ENCODE assay signal across 19 cellular contexts in genomic region chr11:75148436-75148983, GRCh38. TPM values are rescaled to one million over a fixed set of nuclear protein-coding genes. Genes with fewer than 3 reads are reported as not detected.
DNase-seq lines count a peak whose midpoint lies in the region; ATAC-seq lines count a peak whose summit lies in the region.
"Had no signal": no experiment of that assay in that cellular context is flagged by ENCODE, and none has a peak within 500 bp of the region (broad histone marks: within the 10 kb centered on the region; RNA-seq: fewer than 3 reads in every experiment).

No MANE protein-coding gene starts in this region.

- H3K27ac Mint-ChIP-seq in stimulated activated naive CD8-positive, alpha-beta T cell treated with anti-CD3 and anti-CD28 coated beads, Interleukin-15, amount 100 ng/mL, for 72 hours: no peak overlapping the region
- H3K27ac Mint-ChIP-seq in activated T-helper 1 cell treated with anti-CD3 and anti-CD28 coated beads, Interleukin-12 subunit alpha, Interleukin-12 subunit beta, Interleukin-2, Interleukin-4 antibody, amounts not matched to agents 30 ng/mL and 10 ng/mL and 1 ng/mL, durations not matched to agents 14 hours and 24 hours and 36 hours: no peak overlapping the region
- H3K27ac Mint-ChIP-seq: B cell; CD4-positive, alpha-beta memory T cell had no signal

- intact Hi-C loops in activated T-helper 1 cell treated with anti-CD3 and anti-CD28 coated beads, Interleukin-12 subunit alpha, Interleukin-12 subunit beta, Interleukin-2, Interleukin-4 antibody, amounts not matched to agents 30 ng/mL and 10 ng/mL and 1 ng/mL, durations not matched to agents 14 hours and 24 hours and 36 hours (cut with micrococcal nuclease): loop anchor here (10.0 kb wide), 1 partner anchor 386 kb away; no protein-coding TSS in a partner anchor

- no peaks in the 10 kb centered on the region for H3K27me3 ChIP-seq in layer of hippocampus (ENCODE audit: control insufficient read depth, insufficient read depth, low read length)
- H3K27me3 ChIP-seq: SJCRH30 had no signal

- DNase-seq in stimulated activated naive CD8-positive, alpha-beta T cell treated with anti-CD3 and anti-CD28 coated beads, Interleukin-15, amount 100 ng/mL, for 72 hours: peak in 1 of 2 donors; percentile 49
- no peak for DNase-seq in stimulated activated naive CD8-positive, alpha-beta T cell treated with anti-CD3 and anti-CD28 coated beads, Interleukin-15, Interleukin-2, amounts not matched to agents 100 U/mL and 50 U/mL, for 24 hours
- DNase-seq in activated T-helper 1 cell treated with anti-CD3 and anti-CD28 coated beads, Interleukin-12 subunit alpha, Interleukin-12 subunit beta, Interleukin-2, Interleukin-4 antibody, amounts not matched to agents 30 ng/mL and 10 ng/mL and 1 ng/mL, durations not matched to agents 14 hours and 24 hours and 36 hours (ENCODE audit: low spot score): peak; percentile 35
- DNase-seq in NCI-H1930 (lab: John Stamatoyannopoulos, UW) (no peak), EL (no peak)
- DNase-seq: CD4-positive, alpha-beta memory T cell; GM23248; NCI-H1417; NCI-H187 treated with DMSO at 0.1 percent for 48 hours; NCI-H446 treated with DMSO at 0.1 percent for 48 hours; SJCRH30 had no signal

- H3K27ac ChIP-seq in layer of hippocampus (ENCODE audit: low read depth, low read length): peak overlapping the region; percentile 21
- H3K27ac ChIP-seq: GM23248, HL-60, RWPE1, SJCRH30 had no signal

- no peak overlapping the region for H3K4me3 Mint-ChIP-seq in stimulated activated naive CD8-positive, alpha-beta T cell treated with anti-CD3 and anti-CD28 coated beads, Interleukin-15, amount 100 ng/mL, for 72 hours
- H3K4me3 Mint-ChIP-seq in activated T-helper 1 cell treated with anti-CD3 and anti-CD28 coated beads, Interleukin-12 subunit alpha, Interleukin-12 subunit beta, Interleukin-2, Interleukin-4 antibody, amounts not matched to agents 30 ng/mL and 10 ng/mL and 1 ng/mL, durations not matched to agents 14 hours and 24 hours and 36 hours: no peak overlapping the region
- H3K4me3 Mint-ChIP-seq: B cell; CD4-positive, alpha-beta memory T cell had no signal

- H3K27me3 Mint-ChIP-seq in stimulated activated naive CD8-positive, alpha-beta T cell treated with anti-CD3 and anti-CD28 coated beads, Interleukin-15, amount 100 ng/mL, for 72 hours: no peaks in the 10 kb centered on the region
- H3K27me3 Mint-ChIP-seq in activated T-helper 1 cell treated with anti-CD3 and anti-CD28 coated beads, Interleukin-12 subunit alpha, Interleukin-12 subunit beta, Interleukin-2, Interleukin-4 antibody, amounts not matched to agents 30 ng/mL and 10 ng/mL and 1 ng/mL, durations not matched to agents 14 hours and 24 hours and 36 hours (ENCODE audit: insufficient read depth): peaks cover 10% of the 10 kb centered on the region

- H3K36me3 Mint-ChIP-seq in activated T-helper 1 cell treated with anti-CD3 and anti-CD28 coated beads, Interleukin-12 subunit alpha, Interleukin-12 subunit beta, Interleukin-2, Interleukin-4 antibody, amounts not matched to agents 30 ng/mL and 10 ng/mL and 1 ng/mL, durations not matched to agents 14 hours and 24 hours and 36 hours (ENCODE audit: low read depth): no peaks in the 10 kb centered on the region
- H3K36me3 Mint-ChIP-seq: CD4-positive, alpha-beta memory T cell had no signal

- peak; percentile 80 for ATAC-seq in stimulated activated naive CD8-positive, alpha-beta T cell treated with anti-CD3 and anti-CD28 coated beads, Interleukin-15, amount 100 ng/mL, for 72 hours
- no peak for ATAC-seq in stimulated activated naive CD8-positive, alpha-beta T cell treated with anti-CD3 and anti-CD28 coated beads, Interleukin-15, Interleukin-2, amounts not matched to agents 100 U/mL and 50 U/mL, for 24 hours
- no peak for ATAC-seq in HG02973 (IDR thresholded peaks at IDR 0.05; ENCODE audit: unreplicated experiment)
- ATAC-seq: HCT116 had no signal

- H3K9me3 Mint-ChIP-seq in stimulated activated naive CD8-positive, alpha-beta T cell treated with anti-CD3 and anti-CD28 coated beads, Interleukin-15, amount 100 ng/mL, for 72 hours: no peaks in the 10 kb centered on the region
- H3K9me3 Mint-ChIP-seq in activated T-helper 1 cell treated with anti-CD3 and anti-CD28 coated beads, Interleukin-12 subunit alpha, Interleukin-12 subunit beta, Interleukin-2, Interleukin-4 antibody, amounts not matched to agents 30 ng/mL and 10 ng/mL and 1 ng/mL, durations not matched to agents 14 hours and 24 hours and 36 hours: no peaks in the 10 kb centered on the region
- H3K9me3 Mint-ChIP-seq: CD4-positive, alpha-beta memory T cell had no signal

- peaks cover 16% of the 10 kb centered on the region for H3K4me1 Mint-ChIP-seq in stimulated activated naive CD8-positive, alpha-beta T cell treated with anti-CD3 and anti-CD28 coated beads, Interleukin-15, amount 100 ng/mL, for 72 hours
- H3K4me1 Mint-ChIP-seq in activated T-helper 1 cell treated with anti-CD3 and anti-CD28 coated beads, Interleukin-12 subunit alpha, Interleukin-12 subunit beta, Interleukin-2, Interleukin-4 antibody, amounts not matched to agents 30 ng/mL and 10 ng/mL and 1 ng/mL, durations not matched to agents 14 hours and 24 hours and 36 hours (ENCODE audit: low read depth): peaks cover 48% of the 10 kb centered on the region

RNA-seq across cellular contexts. Expression of gene SLCO2B1, which starts 2.4 kb away (rescaled TPM):
- not detected in 2 replicates for total RNA-seq in activated T-helper 1 cell treated with anti-CD3 and anti-CD28 coated beads, Interleukin-12 subunit alpha, Interleukin-12 subunit beta, Interleukin-2, Interleukin-4 antibody, amounts not matched to agents 30 ng/mL and 10 ng/mL and 1 ng/mL, durations not matched to agents 14 hours and 24 hours and 36 hours
- total RNA-seq: G401, GM23248, LHCN-M2 had no signal

RNA-seq across cellular contexts. Expression of gene OR2AT4, which starts 51.8 kb away (rescaled TPM):
- not detected in 2 replicates for total RNA-seq in activated T-helper 1 cell treated with anti-CD3 and anti-CD28 coated beads, Interleukin-12 subunit alpha, Interleukin-12 subunit beta, Interleukin-2, Interleukin-4 antibody, amounts not matched to agents 30 ng/mL and 10 ng/mL and 1 ng/mL, durations not matched to agents 14 hours and 24 hours and 36 hours
- total RNA-seq: B cell; CD4-positive, alpha-beta memory T cell; G401; GM23248; LHCN-M2; SJCRH30 had no signal
